ENCODE assay signal across 2 cellular contexts in genomic region chr7:16740996-16741395, GRCh38.
TF ChIP-seq lines count a peak whose summit lies in the region.

No MANE protein-coding gene starts in this region.

TF ChIP-seq in A549, 52 proteins besides CTCF, POLR2A, EP300 and RAD21 (continued from another document):
- TF ChIP-seq E2F6 (IDR thresholded peaks at IDR 0.05; ENCODE audit: borderline replicate concordance, low read depth) (no peak), HEYL (CRISPR knock-in tag; IDR thresholded peaks at IDR 0.05) (no peak), MAZ (IDR thresholded peaks at IDR 0.05; ENCODE audit: borderline replicate concordance, low read depth, low read length) (no peak), RNF2 (IDR thresholded peaks at IDR 0.05; ENCODE audit: borderline replicate concordance, low read depth) (no peak), NPAS2 (CRISPR knock-in tag; IDR thresholded peaks at IDR 0.05; ENCODE audit: borderline replicate concordance) (no peak), REST (IDR thresholded peaks at IDR 0.05) (no peak), BCL3 (IDR thresholded peaks at IDR 0.05) (no peak)

TF ChIP-seq in IMR-90, 13 proteins besides CTCF, POLR2A, EP300 and RAD21 (continued from another document):
- TF ChIP-seq MAZ (IDR thresholded peaks at IDR 0.05; ENCODE audit: borderline replicate concordance, low read depth, low read length) = no peak
- TF ChIP-seq MAFK (IDR thresholded peaks at IDR 0.05; ENCODE audit: low read depth, low read length) = no peak
